24 cellular contexts compared by ENCODE assay signal in genomic region chr6:163872335-163872734, GRCh38.
DNase-seq lines count a peak whose midpoint lies in the region; ATAC-seq, FAIRE-seq and TF ChIP-seq lines count a peak whose summit lies in the region.
"Had no signal": no experiment of that assay in that cellular context is flagged by ENCODE, and none has a peak within 500 bp of the region (broad histone marks: within the 10 kb centered on the region; RNA-seq: fewer than 3 reads in every experiment).

No MANE protein-coding gene starts in this region.

- FAIRE-seq in GM12891 (lab: Jason Lieb, UNC) = no peak
- FAIRE-seq: GM12892, H54 had no signal

- TF ChIP-seq POLR2A in GM12891 (IDR thresholded peaks at IDR 0.05; ENCODE audit: low read depth, low read length) = no peak

- no peaks in the 10 kb centered on the region for H3K27me3 ChIP-seq in mammary epithelial cell (ENCODE audit: insufficient read depth, low read length)
- H3K27me3 ChIP-seq: upper lobe of left lung had no signal

- no peaks in the 10 kb centered on the region for H3K36me3 Mint-ChIP-seq in MCF 10A (ENCODE audit: insufficient read depth, unreplicated experiment)
- peaks cover 4% of the 10 kb centered on the region for H3K36me3 Mint-ChIP-seq in natural killer cell treated with Interleukin-12 subunit alpha and Interleukin-12 subunit beta and Interleukin-15 and Interleukin-18, amount 100 ng/mL, for 72 hours
- H3K36me3 Mint-ChIP-seq: activated naive CD4-positive, alpha-beta T cell treated with anti-CD3 and anti-CD28 coated beads, Interleukin-2, amount 50 U/mL, for 24 hours had no signal

- no peak overlapping the region for H3K4me3 Mint-ChIP-seq in MCF 10A (ENCODE audit: unreplicated experiment)
- H3K4me3 Mint-ChIP-seq in natural killer cell treated with Interleukin-12 subunit alpha and Interleukin-12 subunit beta and Interleukin-15 and Interleukin-18, amount 100 ng/mL, for 72 hours = no peak overlapping the region
- H3K4me3 Mint-ChIP-seq: activated naive CD4-positive, alpha-beta T cell treated with anti-CD3 and anti-CD28 coated beads, Interleukin-2, amount 50 U/mL, for 24 hours; effector memory CD8-positive, alpha-beta T cell; naive thymus-derived CD4-positive, alpha-beta T cell had no signal

- no peak overlapping the region for H3K4me2 ChIP-seq in mammary epithelial cell (ENCODE audit: insufficient read depth, low read depth, low read length)

- H3K4me3 ChIP-seq in mammary epithelial cell (replicated peaks in 1 of 3; ENCODE audit: insufficient read depth in 1 of 3, low read depth in 2 of 3, low read length in 3 of 3) (no peak overlapping the region), foreskin fibroblast (ENCODE audit: low read depth in 1 of 2, low read length in 2 of 2) (no peak overlapping the region)
- H3K4me3 ChIP-seq: lower lobe of right lung, upper lobe of left lung had no signal

- BruUV-seq in MCF 10A (replicated peaks; lab: Mats Ljungman, UMichigan) (no TSS peak), mammary epithelial cell (replicated peaks; lab: Mats Ljungman, UMichigan) (no TSS peak)

- dilution Hi-C loops in mammary epithelial cell (cut with HindIII; ENCODE audit: low sequenced_read_pairs) = no loop called here

- CTCF ChIA-PET in MCF 10A (lab: Yijun Ruan, JAX) = interaction anchor here (0.7 kb wide), 1 partner anchor 319 kb away, joined by 3 read pairs; no protein-coding TSS in a partner anchor
- CTCF ChIA-PET in mammary epithelial cell (lab: Charles Lee; ENCODE audit: low non-redundant PET) = no interaction called here

- intact Hi-C loops in MCF 10A (cut with micrococcal nuclease) = no loop called here
- intact Hi-C loops in mammary epithelial cell (cut with micrococcal nuclease) = no loop called here

- no peaks in the 10 kb centered on the region for H3K27me3 Mint-ChIP-seq in MCF 10A (ENCODE audit: insufficient read depth, unreplicated experiment)
- H3K27me3 Mint-ChIP-seq in natural killer cell treated with Interleukin-12 subunit alpha and Interleukin-12 subunit beta and Interleukin-15 and Interleukin-18, amount 100 ng/mL, for 72 hours = peaks cover 13 to 23% of the 10 kb centered on the region in 2 donors

- peaks cover 9% of the 10 kb centered on the region for H3K9me3 ChIP-seq in mammary epithelial cell (replicated peaks; ENCODE audit: insufficient read depth, low read length)
- H3K9me3 ChIP-seq: lower lobe of right lung, upper lobe of left lung had no signal

- no peak overlapping the region for H3K9ac ChIP-seq in mammary epithelial cell (ENCODE audit: insufficient read depth, low read length)

- DNase-seq in MCF 10A (ENCODE audit: unreplicated experiment) = peak; percentile 77
- DNase-seq in mammary epithelial cell = no peak
- DNase-seq in astrocyte of the hippocampus (ENCODE audit: low read depth, low spot score) = peak; percentile 49
- peak; percentile 33 to 53 for DNase-seq in foreskin fibroblast
- DNase-seq in GM12891 (ENCODE audit: insufficient read length, low spot score) = no peak
- DNase-seq in NCI-H526 treated with DMSO at 0.1 percent for 48 hours (lab: John Stamatoyannopoulos, UW) = no peak
- no peak for DNase-seq in retina
- no peak for DNase-seq in natural killer cell treated with Interleukin-12 subunit alpha and Interleukin-12 subunit beta and Interleukin-15 and Interleukin-18, amount 100 ng/mL, for 72 hours (ENCODE audit: low spot score)
- DNase-seq: 8988T; activated CD4-positive, alpha-beta T cell treated with anti-CD3 and anti-CD28 coated beads for 48 hours; activated T-cell treated with anti-CD3 and anti-CD28 coated beads for 4 hours; central memory CD4-positive, alpha-beta T cell; effector memory CD8-positive, alpha-beta T cell; lower lobe of right lung; naive thymus-derived CD4-positive, alpha-beta T cell; NCI-H1092; NCI-H524 treated with DMSO at 0.1 percent for 48 hours; OCI-M1; stimulated activated naive CD4-positive, alpha-beta T cell treated with Interleukin-2 at 50 U/mL for 16 hours; upper lobe of left lung had no signal

- H3K4me1 ChIP-seq in mammary epithelial cell (ENCODE audit: insufficient read depth, low read length) = no peaks in the 10 kb centered on the region
- H3K4me1 ChIP-seq: lower lobe of right lung, upper lobe of left lung had no signal

- H2AFZ ChIP-seq in mammary epithelial cell (ENCODE audit: low read depth, low read length) = no peak overlapping the region

- H3K27ac Mint-ChIP-seq in MCF 10A (ENCODE audit: low read depth, unreplicated experiment) = no peak overlapping the region
- H3K27ac Mint-ChIP-seq in natural killer cell treated with Interleukin-12 subunit alpha and Interleukin-12 subunit beta and Interleukin-15 and Interleukin-18, amount 100 ng/mL, for 72 hours = no peak overlapping the region
- H3K27ac Mint-ChIP-seq: activated naive CD4-positive, alpha-beta T cell treated with anti-CD3 and anti-CD28 coated beads, Interleukin-2, amount 50 U/mL, for 24 hours; effector memory CD8-positive, alpha-beta T cell; naive thymus-derived CD4-positive, alpha-beta T cell; progenitor cell of endocrine pancreas had no signal

- no peaks in the 10 kb centered on the region for H3K36me3 ChIP-seq in mammary epithelial cell (ENCODE audit: insufficient read depth, low read length)
- H3K36me3 ChIP-seq: lower lobe of right lung, upper lobe of left lung had no signal

- no peaks in the 10 kb centered on the region for H3K9me3 Mint-ChIP-seq in MCF 10A (ENCODE audit: unreplicated experiment)
- no peaks in the 10 kb centered on the region for H3K9me3 Mint-ChIP-seq in natural killer cell treated with Interleukin-12 subunit alpha and Interleukin-12 subunit beta and Interleukin-15 and Interleukin-18, amount 100 ng/mL, for 72 hours

- in situ Hi-C loops in mammary epithelial cell (cut with MboI; ENCODE audit: low sequenced_read_pairs in 2 of 2) = no loop called here

- ATAC-seq in natural killer cell treated with Interleukin-12 subunit alpha and Interleukin-12 subunit beta and Interleukin-15 and Interleukin-18, amount 100 ng/mL, for 72 hours = no peak
- ATAC-seq: effector memory CD8-positive, alpha-beta T cell; lower lobe of right lung; naive thymus-derived CD4-positive, alpha-beta T cell had no signal

- H3K4me1 Mint-ChIP-seq in MCF 10A (ENCODE audit: insufficient read depth, unreplicated experiment) = peaks cover 10% of the 10 kb centered on the region
- no peaks in the 10 kb centered on the region for H3K4me1 Mint-ChIP-seq in natural killer cell treated with Interleukin-12 subunit alpha and Interleukin-12 subunit beta and Interleukin-15 and Interleukin-18, amount 100 ng/mL, for 72 hours (ENCODE audit: low read depth in 2 of 2)
- H3K4me1 Mint-ChIP-seq: activated naive CD4-positive, alpha-beta T cell treated with anti-CD3 and anti-CD28 coated beads, Interleukin-2, amount 50 U/mL, for 24 hours; naive thymus-derived CD4-positive, alpha-beta T cell had no signal

- H3K79me2 ChIP-seq in mammary epithelial cell (ENCODE audit: insufficient read depth, low read length) = no peaks in the 10 kb centered on the region

- POLR2A ChIA-PET in MCF 10A (lab: Yijun Ruan, JAX) = no interaction called here

- TF ChIP-seq CTCF in MCF 10A (IDR thresholded peaks at IDR 0.05; ENCODE audit: unreplicated experiment) (no peak), mammary epithelial cell (conservative IDR thresholded peaks at IDR 0.05 in 1 of 2, IDR thresholded peaks at IDR 0.05 in 1 of 2; ENCODE audit: extremely low read depth in 1 of 2, insufficient read depth in 1 of 2, low read depth in 1 of 2, low read length in 2 of 2) (no peak), foreskin fibroblast (IDR thresholded peaks at IDR 0.05; ENCODE audit: low read depth, low read length) (no peak)

- no peak overlapping the region for H3K27ac ChIP-seq in mammary epithelial cell (ENCODE audit: insufficient read depth, low read depth, low read length)
- H3K27ac ChIP-seq: lower lobe of right lung, upper lobe of left lung had no signal

- 63% methylated on average over 6 of the region's 6 CpGs for WGBS in mammary epithelial cell (ENCODE audit: low coverage, missing lambda C conversion rate)

- H4K20me1 ChIP-seq in mammary epithelial cell (ENCODE audit: insufficient read depth, low read length) = no peaks in the 10 kb centered on the region

TF ChIP-seq in GM12891, 5 proteins besides CTCF, POLR2A, EP300 and RAD21:
- TF ChIP-seq POLR2AphosphoS5 (IDR thresholded peaks at IDR 0.05; ENCODE audit: low read depth, low read length) (no peak), SPI1 (IDR thresholded peaks at IDR 0.05; ENCODE audit: low read depth, low read length) (no peak), POU2F2 (IDR thresholded peaks at IDR 0.05; ENCODE audit: low read depth, low read length) (no peak)

Comparison
In these comparisons a context has a peak if more than half of its experiments do, and no peak if none do; other contexts are left out.
1. DNase-seq: peak in MCF 10A (single experiment), astrocyte of the hippocampus (single experiment) and foreskin fibroblast (2 of 2); none in mammary epithelial cell (single experiment), GM12891 (single experiment), NCI-H526 treated with DMSO at 0.1 percent for 48 hours (single experiment), retina (single experiment) and natural killer cell treated with Interleukin-12 subunit alpha and Interleukin-12 subunit beta and Interleukin-15 and Interleukin-18, amount 100 ng/mL, for 72 hours (single experiment).